ENCODE assay signal across 11 cellular contexts in the genomic region with DNA sequence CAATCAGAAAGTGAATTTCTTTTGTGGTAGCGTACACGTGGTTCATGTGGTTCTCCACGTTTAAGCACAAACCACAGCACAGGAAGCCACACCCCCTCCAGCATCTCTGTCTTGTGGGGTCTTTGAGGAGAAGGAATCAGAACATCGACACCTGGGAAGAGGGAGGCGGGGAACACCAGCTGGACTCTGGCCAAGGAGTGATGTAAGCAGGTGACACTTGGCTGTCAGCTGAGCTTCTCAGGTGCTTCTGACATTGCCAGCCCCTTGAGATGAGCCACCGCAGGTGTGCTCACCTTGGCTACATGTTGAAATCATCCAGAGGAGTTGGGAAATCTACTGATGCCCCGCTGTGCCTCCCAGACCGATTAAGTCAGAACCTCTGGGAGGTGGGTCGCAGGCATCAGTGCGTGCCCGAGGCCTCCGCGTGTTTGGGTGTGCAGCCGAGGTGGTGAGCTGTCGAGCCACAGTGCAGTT.
DNase-seq lines count a peak whose midpoint lies in the region; ATAC-seq and TF ChIP-seq lines count a peak whose summit lies in the region.
"Had no signal": no experiment of that assay in that cellular context is flagged by ENCODE, and none has a peak within 500 bp of the region (broad histone marks: within the 10 kb centered on the region; RNA-seq: fewer than 3 reads in every experiment).

No MANE protein-coding gene starts in this region.

- peak; percentile 25 to 85 (median 61) for DNase-seq in CD8-positive, alpha-beta T cell
- peak; percentile 64 for DNase-seq in activated CD4-positive, alpha-beta T cell treated with anti-CD3 and anti-CD28 coated beads, Interleukin-2, amount 10 ng/mL, durations not matched to agents 7 days and 5 days
- peak; percentile 16 for DNase-seq in hepatocyte (ENCODE audit: low spot score)
- no peak for DNase-seq in A172 (ENCODE audit: low spot score)
- DNase-seq in SKM-1 (lab: John Stamatoyannopoulos, UW; ENCODE audit: unreplicated experiment) = no peak
- DNase-seq: left lung, SJCRH30 had no signal

- peak; percentile 84 for ATAC-seq in CD8-positive, alpha-beta T cell
- ATAC-seq in GM19035 (IDR thresholded peaks at IDR 0.05; ENCODE audit: unreplicated experiment) = no peak
- no peak for ATAC-seq in GM19328 (IDR thresholded peaks at IDR 0.05; ENCODE audit: unreplicated experiment)
- ATAC-seq: left lung had no signal

- no peaks in the 10 kb centered on the region for H3K36me3 Mint-ChIP-seq in CD8-positive, alpha-beta T cell
- no peaks in the 10 kb centered on the region for H3K36me3 Mint-ChIP-seq in activated CD4-positive, alpha-beta T cell treated with anti-CD3 and anti-CD28 coated beads, Interleukin-2, amount 10 ng/mL, durations not matched to agents 7 days and 5 days (ENCODE audit: low read depth)

- peak overlapping the region; percentile 63 for H3K4me3 Mint-ChIP-seq in CD8-positive, alpha-beta T cell
- peak overlapping the region; percentile 49 for H3K4me3 Mint-ChIP-seq in activated CD4-positive, alpha-beta T cell treated with anti-CD3 and anti-CD28 coated beads, Interleukin-2, amount 10 ng/mL, durations not matched to agents 7 days and 5 days

- POLR2A ChIA-PET in CD8-positive, alpha-beta T cell (lab: Charles Lee) = interaction anchor here (0.9 kb wide), 1 partner anchor 9 kb away, joined by 3 read pairs; no protein-coding TSS in a partner anchor
- POLR2A ChIA-PET in activated CD4-positive, alpha-beta T cell treated with anti-CD3 and anti-CD28 coated beads, Interleukin-2, amount 10 ng/mL, durations not matched to agents 7 days and 5 days (lab: Charles Lee) = interaction anchor here (0.6 kb wide), 1 partner anchor 377 kb away, joined by 3 read pairs; no protein-coding TSS in a partner anchor

- H3K9me3 Mint-ChIP-seq in CD8-positive, alpha-beta T cell = no peaks in the 10 kb centered on the region
- no peaks in the 10 kb centered on the region for H3K9me3 Mint-ChIP-seq in activated CD4-positive, alpha-beta T cell treated with anti-CD3 and anti-CD28 coated beads, Interleukin-2, amount 10 ng/mL, durations not matched to agents 7 days and 5 days

- H3K27ac ChIP-seq in CD8-positive, alpha-beta T cell (ENCODE audit: low read depth, low read length) = no peak overlapping the region
- H3K27ac ChIP-seq in hepatocyte = no peak overlapping the region
- H3K27ac ChIP-seq: esophagus muscularis mucosa, SJCRH30 had no signal

- CTCF ChIA-PET in CD8-positive, alpha-beta T cell (lab: Charles Lee) = interaction anchor here (0.5 to 2.8 kb wide), 6 partner anchors 10 to 621 kb away, joined by 3 to 21 read pairs (median 4); no protein-coding TSS in a partner anchor
- CTCF ChIA-PET in activated CD4-positive, alpha-beta T cell treated with anti-CD3 and anti-CD28 coated beads, Interleukin-2, amount 10 ng/mL, durations not matched to agents 7 days and 5 days (lab: Charles Lee) = interaction anchor here (1.9 to 2.0 kb wide), 2 partner anchors 7 to 10 kb away, joined by 10 read pairs; no protein-coding TSS in a partner anchor

- H2AFZ ChIP-seq in hepatocyte = no peak overlapping the region

- no peak for TF ChIP-seq CTCF in CD8-positive, alpha-beta T cell (IDR thresholded peaks at IDR 0.05)
- no peak for TF ChIP-seq CTCF in hepatocyte (IDR thresholded peaks at IDR 0.05; ENCODE audit: poor library complexity)

- H3K27ac Mint-ChIP-seq in CD8-positive, alpha-beta T cell = peak overlapping the region; percentile 82
- H3K27ac Mint-ChIP-seq in activated CD4-positive, alpha-beta T cell treated with anti-CD3 and anti-CD28 coated beads, Interleukin-2, amount 10 ng/mL, durations not matched to agents 7 days and 5 days = peak overlapping the region; percentile 86

- H3K27me3 Mint-ChIP-seq in CD8-positive, alpha-beta T cell (ENCODE audit: low read depth) = no peaks in the 10 kb centered on the region
- H3K27me3 Mint-ChIP-seq in activated CD4-positive, alpha-beta T cell treated with anti-CD3 and anti-CD28 coated beads, Interleukin-2, amount 10 ng/mL, durations not matched to agents 7 days and 5 days = peaks cover 13% of the 10 kb centered on the region

- WGBS in hepatocyte (ENCODE audit: low lambda C conversion rate, missing lambda C conversion rate) = 88% methylated on average over 15 of the region's 15 CpGs

- TF ChIP-seq EP300 in Ishikawa (IDR thresholded peaks at IDR 0.05; ENCODE audit: borderline replicate concordance) = peak; percentile 58; the same call in 1 of the 2 replicates

- no peak overlapping the region for H3K4me2 ChIP-seq in hepatocyte

- no peaks in the 10 kb centered on the region for H3K79me2 ChIP-seq in hepatocyte

- H3K4me1 ChIP-seq in CD8-positive, alpha-beta T cell (ENCODE audit: insufficient read depth, low read length) = peaks cover 34% of the 10 kb centered on the region
- no peaks in the 10 kb centered on the region for H3K4me1 ChIP-seq in hepatocyte (ENCODE audit: insufficient read depth)
- H3K4me1 ChIP-seq: esophagus muscularis mucosa, SJCRH30 had no signal

- H3K9me3 ChIP-seq in CD8-positive, alpha-beta T cell (ENCODE audit: low read length) = no peaks in the 10 kb centered on the region
- H3K9me3 ChIP-seq in hepatocyte (ENCODE audit: low read depth) = no peaks in the 10 kb centered on the region
- H3K9me3 ChIP-seq: esophagus muscularis mucosa, left lung, SJCRH30 had no signal

- intact Hi-C loops in CD8-positive, alpha-beta T cell (cut with DNase I, micrococcal nuclease) = loop anchor here (10.0 kb wide), 3 partner anchors 348 to 1658 kb away; no protein-coding TSS in a partner anchor

- no peaks in the 10 kb centered on the region for H4K20me1 ChIP-seq in hepatocyte (ENCODE audit: insufficient read depth, poor library complexity, severe bottlenecking)

- no peak for TF ChIP-seq RAD21 in Ishikawa (IDR thresholded peaks at IDR 0.05; ENCODE audit: low read depth)

- H3K4me1 Mint-ChIP-seq in CD8-positive, alpha-beta T cell (ENCODE audit: low read depth) = peaks cover 43% of the 10 kb centered on the region
- H3K4me1 Mint-ChIP-seq in activated CD4-positive, alpha-beta T cell treated with anti-CD3 and anti-CD28 coated beads, Interleukin-2, amount 10 ng/mL, durations not matched to agents 7 days and 5 days = peaks cover 30% of the 10 kb centered on the region

- H3K27me3 ChIP-seq in CD8-positive, alpha-beta T cell (ENCODE audit: insufficient read depth, low read length) = no peaks in the 10 kb centered on the region
- no peaks in the 10 kb centered on the region for H3K27me3 ChIP-seq in hepatocyte
- H3K27me3 ChIP-seq: esophagus muscularis mucosa, left lung, SJCRH30 had no signal

- no peaks in the 10 kb centered on the region for H3K9me2 ChIP-seq in hepatocyte (replicated peaks; ENCODE audit: insufficient read depth)

- H3K36me3 ChIP-seq in CD8-positive, alpha-beta T cell (ENCODE audit: insufficient read depth, low read length) = no peaks in the 10 kb centered on the region
- no peaks in the 10 kb centered on the region for H3K36me3 ChIP-seq in hepatocyte (replicated peaks; ENCODE audit: insufficient read depth, low read depth)
- H3K36me3 ChIP-seq: esophagus muscularis mucosa, left lung, SJCRH30 had no signal

- peak overlapping the region; percentile 26 for H3K4me3 ChIP-seq in CD8-positive, alpha-beta T cell (ENCODE audit: low read depth, low read length)
- H3K4me3 ChIP-seq in hepatocyte = no peak overlapping the region
- H3K4me3 ChIP-seq: esophagus muscularis mucosa, left lung, SJCRH30 had no signal

TF ChIP-seq in Ishikawa, 13 proteins besides CTCF, POLR2A, EP300 and RAD21 (continues in another document):
- TF ChIP-seq, protein P1, sequence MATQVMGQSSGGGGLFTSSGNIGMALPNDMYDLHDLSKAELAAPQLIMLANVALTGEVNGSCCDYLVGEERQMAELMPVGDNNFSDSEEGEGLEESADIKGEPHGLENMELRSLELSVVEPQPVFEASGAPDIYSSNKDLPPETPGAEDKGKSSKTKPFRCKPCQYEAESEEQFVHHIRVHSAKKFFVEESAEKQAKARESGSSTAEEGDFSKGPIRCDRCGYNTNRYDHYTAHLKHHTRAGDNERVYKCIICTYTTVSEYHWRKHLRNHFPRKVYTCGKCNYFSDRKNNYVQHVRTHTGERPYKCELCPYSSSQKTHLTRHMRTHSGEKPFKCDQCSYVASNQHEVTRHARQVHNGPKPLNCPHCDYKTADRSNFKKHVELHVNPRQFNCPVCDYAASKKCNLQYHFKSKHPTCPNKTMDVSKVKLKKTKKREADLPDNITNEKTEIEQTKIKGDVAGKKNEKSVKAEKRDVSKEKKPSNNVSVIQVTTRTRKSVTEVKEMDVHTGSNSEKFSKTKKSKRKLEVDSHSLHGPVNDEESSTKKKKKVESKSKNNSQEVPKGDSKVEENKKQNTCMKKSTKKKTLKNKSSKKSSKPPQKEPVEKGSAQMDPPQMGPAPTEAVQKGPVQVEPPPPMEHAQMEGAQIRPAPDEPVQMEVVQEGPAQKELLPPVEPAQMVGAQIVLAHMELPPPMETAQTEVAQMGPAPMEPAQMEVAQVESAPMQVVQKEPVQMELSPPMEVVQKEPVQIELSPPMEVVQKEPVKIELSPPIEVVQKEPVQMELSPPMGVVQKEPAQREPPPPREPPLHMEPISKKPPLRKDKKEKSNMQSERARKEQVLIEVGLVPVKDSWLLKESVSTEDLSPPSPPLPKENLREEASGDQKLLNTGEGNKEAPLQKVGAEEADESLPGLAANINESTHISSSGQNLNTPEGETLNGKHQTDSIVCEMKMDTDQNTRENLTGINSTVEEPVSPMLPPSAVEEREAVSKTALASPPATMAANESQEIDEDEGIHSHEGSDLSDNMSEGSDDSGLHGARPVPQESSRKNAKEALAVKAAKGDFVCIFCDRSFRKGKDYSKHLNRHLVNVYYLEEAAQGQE (IDR thresholded peaks at IDR 0.05; ENCODE audit: low read depth) = no peak
- no peak for TF ChIP-seq FOXM1 (IDR thresholded peaks at IDR 0.05; ENCODE audit: borderline replicate concordance, low read depth)
- TF ChIP-seq YY1 (IDR thresholded peaks at IDR 0.05; ENCODE audit: low read depth) = no peak
- TF ChIP-seq, protein P2, sequence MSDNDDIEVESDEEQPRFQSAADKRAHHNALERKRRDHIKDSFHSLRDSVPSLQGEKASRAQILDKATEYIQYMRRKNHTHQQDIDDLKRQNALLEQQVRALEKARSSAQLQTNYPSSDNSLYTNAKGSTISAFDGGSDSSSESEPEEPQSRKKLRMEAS (IDR thresholded peaks at IDR 0.05) = peak; percentile 86
- TF ChIP-seq ZBTB7A (IDR thresholded peaks at IDR 0.05; ENCODE audit: low read depth) = no peak
- no peak for TF ChIP-seq EGR1 (IDR thresholded peaks at IDR 0.05)
- no peak for TF ChIP-seq TAF1 (IDR thresholded peaks at IDR 0.05; ENCODE audit: low read depth)
- no peak for TF ChIP-seq CREB1 (IDR thresholded peaks at IDR 0.05; ENCODE audit: low read depth)
- TF ChIP-seq TCF12 (IDR thresholded peaks at IDR 0.05; ENCODE audit: low read depth) = peak; percentile 77
- peak; percentile 98 for TF ChIP-seq CEBPB (IDR thresholded peaks at IDR 0.05)
- TF ChIP-seq, protein P3, sequence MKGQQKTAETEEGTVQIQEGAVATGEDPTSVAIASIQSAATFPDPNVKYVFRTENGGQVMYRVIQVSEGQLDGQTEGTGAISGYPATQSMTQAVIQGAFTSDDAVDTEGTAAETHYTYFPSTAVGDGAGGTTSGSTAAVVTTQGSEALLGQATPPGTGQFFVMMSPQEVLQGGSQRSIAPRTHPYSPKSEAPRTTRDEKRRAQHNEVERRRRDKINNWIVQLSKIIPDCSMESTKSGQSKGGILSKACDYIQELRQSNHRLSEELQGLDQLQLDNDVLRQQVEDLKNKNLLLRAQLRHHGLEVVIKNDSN (IDR thresholded peaks at IDR 0.05) = no peak

Comparison
In these comparisons a context has a peak if more than half of its experiments do, and no peak if none do; other contexts are left out.
1. DNase-seq: peak in CD8-positive, alpha-beta T cell (7 of 7), activated CD4-positive, alpha-beta T cell treated with anti-CD3 and anti-CD28 coated beads, Interleukin-2, amount 10 ng/mL, durations not matched to agents 7 days and 5 days (single experiment) and hepatocyte (single experiment); none in A172 (single experiment) and SKM-1 (single experiment).